In the genomic region with DNA sequence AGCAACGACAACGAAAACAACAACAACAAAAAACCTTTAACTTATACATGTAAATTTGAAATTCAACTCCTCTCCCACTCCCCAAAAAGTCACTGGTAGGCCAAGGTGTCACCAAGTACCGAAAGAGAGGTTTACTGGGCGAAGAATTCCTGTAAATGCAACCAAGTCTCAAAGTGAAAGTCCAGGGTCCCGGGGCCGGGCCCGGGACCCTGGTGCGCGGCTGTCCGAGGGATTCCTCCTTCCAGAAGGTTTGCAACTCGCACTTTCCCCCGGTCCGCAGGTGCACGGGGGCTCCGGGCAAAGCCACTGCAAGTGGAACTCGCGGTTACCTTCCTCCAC, we compare ENCODE assay signal across 7 cellular contexts. TPM values are rescaled to one million over a fixed set of nuclear protein-coding genes. Genes with fewer than 3 reads are reported as not detected.
A peak's percentile ranks its signal among the peaks of the same experiment; 100 is the strongest.
DNase-seq lines count a peak whose midpoint lies in the region; ATAC-seq and TF ChIP-seq lines count a peak whose summit lies in the region.

No MANE protein-coding gene starts in this region.

- DNase-seq in HL-60 (ENCODE audit: low read depth in 1 of 2, low spot score in 1 of 2) (no peak), iPS DF 6.9 (ENCODE audit: low read depth, low spot score) (no peak), HEK293T (ENCODE audit: extremely low spot score) (no peak), CD1c-positive myeloid dendritic cell (ENCODE audit: extremely low spot score) (no peak), kidney tubule cell (ENCODE audit: low spot score) (no peak)
- DNase-seq in activated CD4-positive, alpha-beta memory T cell treated with anti-CD3 and anti-CD28 coated beads, Interleukin-2, amount 10 ng/mL, durations not matched to agents 7 days and 5 days = no peak

- peaks cover 42% of the 10 kb centered on the region for H3K36me3 Mint-ChIP-seq in activated CD4-positive, alpha-beta memory T cell treated with anti-CD3 and anti-CD28 coated beads, Interleukin-2, amount 10 ng/mL, durations not matched to agents 7 days and 5 days (ENCODE audit: low read depth)
- peaks cover 6% of the 10 kb centered on the region for H3K36me3 Mint-ChIP-seq in stimulated activated memory B cell treated with anti-CD40 and anti-IgM and Interleukin-4, amounts not matched to agents 10 μg/mL and 1 μg/mL and 100 μg/mL, for 72 hours

- no peak for ATAC-seq in stimulated activated memory B cell treated with anti-CD40 and anti-IgM and Interleukin-4, amounts not matched to agents 10 μg/mL and 1 μg/mL and 100 μg/mL, for 72 hours

- no peaks in the 10 kb centered on the region for H3K36me3 ChIP-seq in iPS DF 6.9 (ENCODE audit: control insufficient read depth, insufficient read depth, low read length)

- H3K4me1 ChIP-seq in iPS DF 6.9 (ENCODE audit: control insufficient read depth, insufficient read depth, low read length) = peaks cover 6% of the 10 kb centered on the region

- H3K27ac ChIP-seq in HL-60 (replicated peaks) = peak overlapping the region; percentile 71
- no peak overlapping the region for H3K27ac ChIP-seq in iPS DF 6.9 (ENCODE audit: low read length)

- CTCF ChIA-PET in activated CD4-positive, alpha-beta memory T cell treated with anti-CD3 and anti-CD28 coated beads, Interleukin-2, amount 10 ng/mL, durations not matched to agents 7 days and 5 days (lab: Charles Lee) = interaction anchor here (0.7 to 1.3 kb wide), 4 partner anchors 18 to 131 kb away, joined by 3 to 5 read pairs (median 3); no protein-coding TSS in a partner anchor
- CTCF ChIA-PET in HEK293T (lab: Yijun Ruan, JAX) = no interaction called here

- no peaks in the 10 kb centered on the region for H3K27me3 ChIP-seq in HL-60 (ENCODE audit: insufficient read depth, poor library complexity, severe bottlenecking)
- H3K27me3 ChIP-seq in iPS DF 6.9 (ENCODE audit: control insufficient read depth, insufficient read depth, low read length) = no peaks in the 10 kb centered on the region

- H3K4me1 Mint-ChIP-seq in activated CD4-positive, alpha-beta memory T cell treated with anti-CD3 and anti-CD28 coated beads, Interleukin-2, amount 10 ng/mL, durations not matched to agents 7 days and 5 days = peaks cover 44% of the 10 kb centered on the region
- H3K4me1 Mint-ChIP-seq in stimulated activated memory B cell treated with anti-CD40 and anti-IgM and Interleukin-4, amounts not matched to agents 10 μg/mL and 1 μg/mL and 100 μg/mL, for 72 hours = peaks cover 65% of the 10 kb centered on the region

- POLR2A ChIA-PET in activated CD4-positive, alpha-beta memory T cell treated with anti-CD3 and anti-CD28 coated beads, Interleukin-2, amount 10 ng/mL, durations not matched to agents 7 days and 5 days (lab: Charles Lee) = interaction anchor here (0.8 to 3.3 kb wide), 17 partner anchors 10 to 731 kb away, joined by 3 to 62 read pairs (median 7); a partner anchor contains a TSS
- POLR2A ChIA-PET in HEK293T (lab: Yijun Ruan, JAX) = no interaction called here

- no peak for TF ChIP-seq CTCF in HL-60 (IDR thresholded peaks at IDR 0.05; ENCODE audit: insufficient read depth, low read length)

- peak overlapping the region; percentile 94 for H3K4me3 Mint-ChIP-seq in activated CD4-positive, alpha-beta memory T cell treated with anti-CD3 and anti-CD28 coated beads, Interleukin-2, amount 10 ng/mL, durations not matched to agents 7 days and 5 days
- peak overlapping the region; percentile 91 for H3K4me3 Mint-ChIP-seq in stimulated activated memory B cell treated with anti-CD40 and anti-IgM and Interleukin-4, amounts not matched to agents 10 μg/mL and 1 μg/mL and 100 μg/mL, for 72 hours

- peak overlapping the region; percentile 86 for H3K27ac Mint-ChIP-seq in activated CD4-positive, alpha-beta memory T cell treated with anti-CD3 and anti-CD28 coated beads, Interleukin-2, amount 10 ng/mL, durations not matched to agents 7 days and 5 days
- H3K27ac Mint-ChIP-seq in stimulated activated memory B cell treated with anti-CD40 and anti-IgM and Interleukin-4, amounts not matched to agents 10 μg/mL and 1 μg/mL and 100 μg/mL, for 72 hours = peak overlapping the region; percentile 90

- peak overlapping the region; percentile 83 for H3K4me3 ChIP-seq in HL-60 (replicated peaks; ENCODE audit: insufficient read depth, low read length)
- peak overlapping the region; percentile 83 for H3K4me3 ChIP-seq in iPS DF 6.9 (ENCODE audit: low read length)

- no peaks in the 10 kb centered on the region for H3K9me3 ChIP-seq in iPS DF 6.9 (ENCODE audit: control insufficient read depth, insufficient read depth, low read length)

- H3K9me3 Mint-ChIP-seq in activated CD4-positive, alpha-beta memory T cell treated with anti-CD3 and anti-CD28 coated beads, Interleukin-2, amount 10 ng/mL, durations not matched to agents 7 days and 5 days = no peaks in the 10 kb centered on the region
- no peaks in the 10 kb centered on the region for H3K9me3 Mint-ChIP-seq in stimulated activated memory B cell treated with anti-CD40 and anti-IgM and Interleukin-4, amounts not matched to agents 10 μg/mL and 1 μg/mL and 100 μg/mL, for 72 hours

- no CpG with 5 or more reads among the region's 17 CpGs for WGBS in iPS DF 6.9 (ENCODE audit: insufficient coverage, insufficient read length)

- no peaks in the 10 kb centered on the region for H3K27me3 Mint-ChIP-seq in activated CD4-positive, alpha-beta memory T cell treated with anti-CD3 and anti-CD28 coated beads, Interleukin-2, amount 10 ng/mL, durations not matched to agents 7 days and 5 days
- H3K27me3 Mint-ChIP-seq in stimulated activated memory B cell treated with anti-CD40 and anti-IgM and Interleukin-4, amounts not matched to agents 10 μg/mL and 1 μg/mL and 100 μg/mL, for 72 hours = no peaks in the 10 kb centered on the region

TF ChIP-seq in HEK293T, 16 proteins besides CTCF, POLR2A, EP300 and RAD21:
- TF ChIP-seq FOXA1 (IDR thresholded peaks at IDR 0.05) = no peak
- TF ChIP-seq CTBP1 (IDR thresholded peaks at IDR 0.05; ENCODE audit: borderline replicate concordance) = no peak
- TF ChIP-seq FOXK2 (IDR thresholded peaks at IDR 0.05) = no peak
- TF ChIP-seq BHLHE40 (IDR thresholded peaks at IDR 0.05; ENCODE audit: borderline replicate concordance) = no peak
- no peak for TF ChIP-seq FOXM1 (IDR thresholded peaks at IDR 0.05; ENCODE audit: borderline replicate concordance)
- TF ChIP-seq L3MBTL2 (conservative IDR thresholded peaks at IDR 0.05) = no peak
- TF ChIP-seq, protein P1, sequence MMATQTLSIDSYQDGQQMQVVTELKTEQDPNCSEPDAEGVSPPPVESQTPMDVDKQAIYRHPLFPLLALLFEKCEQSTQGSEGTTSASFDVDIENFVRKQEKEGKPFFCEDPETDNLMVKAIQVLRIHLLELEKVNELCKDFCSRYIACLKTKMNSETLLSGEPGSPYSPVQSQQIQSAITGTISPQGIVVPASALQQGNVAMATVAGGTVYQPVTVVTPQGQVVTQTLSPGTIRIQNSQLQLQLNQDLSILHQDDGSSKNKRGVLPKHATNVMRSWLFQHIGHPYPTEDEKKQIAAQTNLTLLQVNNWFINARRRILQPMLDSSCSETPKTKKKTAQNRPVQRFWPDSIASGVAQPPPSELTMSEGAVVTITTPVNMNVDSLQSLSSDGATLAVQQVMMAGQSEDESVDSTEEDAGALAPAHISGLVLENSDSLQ (IDR thresholded peaks at IDR 0.05) = no peak
- no peak for TF ChIP-seq ELF4 (IDR thresholded peaks at IDR 0.05)
- TF ChIP-seq NFRKB (IDR thresholded peaks at IDR 0.05) = no peak
- TF ChIP-seq SP1 (IDR thresholded peaks at IDR 0.05) = no peak
- no peak for TF ChIP-seq TARDBP (IDR thresholded peaks at IDR 0.05)

RNA-seq across cellular contexts. Expression of a gene that starts 1.1 kb away (rescaled TPM):
- 100 to 1,000 TPM; 189 to 204 TPM for total RNA-seq in activated CD4-positive, alpha-beta memory T cell treated with anti-CD3 and anti-CD28 coated beads, Interleukin-2, amount 10 ng/mL, durations not matched to agents 7 days and 5 days
